Comparison of ENCODE assay signal across 10 cellular contexts in the genomic region with DNA sequence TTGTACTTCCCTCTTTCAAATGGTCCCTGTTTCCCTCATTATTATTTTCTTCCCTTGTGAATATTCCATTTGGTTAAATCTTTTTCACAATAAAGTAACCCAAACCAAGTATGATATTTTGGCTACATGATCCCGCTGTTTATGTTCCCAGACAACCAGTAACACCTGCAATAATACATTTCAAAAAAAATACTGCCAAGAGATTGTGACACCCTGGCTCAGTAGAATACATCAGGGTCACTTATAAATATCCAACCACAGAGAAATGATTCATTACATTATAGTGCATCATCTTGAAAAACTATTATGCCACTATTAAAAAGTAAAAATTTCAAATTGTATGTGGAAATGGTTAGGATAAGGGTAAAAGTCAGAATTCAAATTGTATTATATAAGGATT.
"Had no signal": no experiment of that assay in that cellular context is flagged by ENCODE, and none has a peak within 500 bp of the region (broad histone marks: within the 10 kb centered on the region; RNA-seq: fewer than 3 reads in every experiment).

No MANE protein-coding gene starts in this region.

- ATAC-seq: HCT116, HepG2 had no signal

- H3K27ac ChIP-seq: GM23248, HL-60 had no signal

- DNase-seq: GM23248, GOT3, H7, HFFc6, KBM-7 had no signal

- H3K27me3 Mint-ChIP-seq: IgD-negative memory B cell had no signal

- H3K9me3 Mint-ChIP-seq: HFFc6, IgD-negative memory B cell had no signal

- H3K9me3 ChIP-seq: HAP-1 had no signal

- H3K9ac ChIP-seq: GM23248 had no signal

- H3K27ac Mint-ChIP-seq: HFFc6, IgD-negative memory B cell had no signal

- FAIRE-seq: HepG2 had no signal

- H3K36me3 ChIP-seq: HAP-1 had no signal

- H3K4me3 Mint-ChIP-seq: HFFc6, IgD-negative memory B cell had no signal

- H3K4me3 ChIP-seq: GM23248, HAP-1 had no signal
